21 cellular contexts compared by ENCODE assay signal in genomic region chr17:47980516-47980915, GRCh38. TPM values are rescaled to one million over a fixed set of nuclear protein-coding genes. Genes with fewer than 3 reads are reported as not detected.
A peak's percentile ranks its signal among the peaks of the same experiment; 100 is the strongest.
DNase-seq lines count a peak whose midpoint lies in the region; ATAC-seq and TF ChIP-seq lines count a peak whose summit lies in the region.
"Had no signal": no experiment of that assay in that cellular context is flagged by ENCODE, and none has a peak within 500 bp of the region (broad histone marks: within the 10 kb centered on the region; RNA-seq: fewer than 3 reads in every experiment).

No MANE protein-coding gene starts in this region.

- no peaks in the 10 kb centered on the region for H4K20me1 ChIP-seq in neural progenitor cell (ENCODE audit: low read depth)

- H3K9me3 ChIP-seq in neural progenitor cell (ENCODE audit: low read depth) = no peaks in the 10 kb centered on the region
- H3K9me3 ChIP-seq in CD8-positive, alpha-beta memory T cell (ENCODE audit: low read length) = no peaks in the 10 kb centered on the region

- H3K27me3 ChIP-seq in H7 (ENCODE audit: control insufficient read depth, insufficient read depth, low read length) (no peaks in the 10 kb centered on the region), neural progenitor cell (no peaks in the 10 kb centered on the region)
- no peaks in the 10 kb centered on the region for H3K27me3 ChIP-seq in CD8-positive, alpha-beta memory T cell (ENCODE audit: insufficient read depth, low read length, poor library complexity, severe bottlenecking)

- CTCF ChIA-PET in CD8-positive, alpha-beta memory T cell (lab: Charles Lee) = interaction anchor here (3.8 kb wide), 1 partner anchor 10 kb away, joined by 18 read pairs; the partner anchor contains the start of gene CDK5RAP3

- H3K27ac ChIP-seq in neural progenitor cell = no peak overlapping the region
- H3K27ac ChIP-seq in CD8-positive, alpha-beta memory T cell (ENCODE audit: low read depth, low read length) = no peak overlapping the region
- H3K27ac ChIP-seq: C4-2B had no signal

- H3K4me2 ChIP-seq in neural progenitor cell = no peak overlapping the region

- no peak for TF ChIP-seq CTCF in neural progenitor cell (IDR thresholded peaks at IDR 0.05)

- no peaks in the 10 kb centered on the region for H3K9me3 Mint-ChIP-seq in central memory CD8-positive, alpha-beta T cell
- no peaks in the 10 kb centered on the region for H3K9me3 Mint-ChIP-seq in neural progenitor cell
- no peaks in the 10 kb centered on the region for H3K9me3 Mint-ChIP-seq in CD8-positive, alpha-beta memory T cell
- H3K9me3 Mint-ChIP-seq: T-helper 2 cell treated with Interferon-gamma antibody and Interleukin-4, amounts not matched to agents 5 μg/mL and 100 μg/mL, for 36 hours had no signal

- H3K4me3 Mint-ChIP-seq in central memory CD8-positive, alpha-beta T cell = no peak overlapping the region
- H3K4me3 Mint-ChIP-seq in neural progenitor cell = no peak overlapping the region
- peak overlapping the region in 1 of 7 donors; percentile 18 for H3K4me3 Mint-ChIP-seq in CD8-positive, alpha-beta memory T cell
- H3K4me3 Mint-ChIP-seq: T-helper 2 cell treated with Interferon-gamma antibody and Interleukin-4, amounts not matched to agents 5 μg/mL and 100 μg/mL, for 36 hours had no signal

- POLR2A ChIA-PET in CD8-positive, alpha-beta memory T cell (lab: Charles Lee) = no interaction called here

- H3K4me3 ChIP-seq in H7 (ENCODE audit: insufficient read depth, low read depth, low read length) = no peak overlapping the region
- H3K4me3 ChIP-seq in neural progenitor cell = no peak overlapping the region
- H3K4me3 ChIP-seq in CD8-positive, alpha-beta memory T cell (ENCODE audit: low read length) = no peak overlapping the region
- H3K4me3 ChIP-seq: skin epidermis had no signal

- H3K79me2 ChIP-seq in neural progenitor cell (ENCODE audit: low read depth) = no peaks in the 10 kb centered on the region

- H3K9ac ChIP-seq in neural progenitor cell = no peak overlapping the region

- H3K36me3 Mint-ChIP-seq in central memory CD8-positive, alpha-beta T cell (ENCODE audit: insufficient read depth) = peaks cover 31% of the 10 kb centered on the region
- H3K36me3 Mint-ChIP-seq in neural progenitor cell = peaks cover 39% of the 10 kb centered on the region
- peaks cover 0 to 78% (median 16%) of the 10 kb centered on the region in 3 donors for H3K36me3 Mint-ChIP-seq in CD8-positive, alpha-beta memory T cell

- H2AFZ ChIP-seq in neural progenitor cell (replicated peaks) = no peak overlapping the region

- H3K36me3 ChIP-seq in H7 (replicated peaks; ENCODE audit: control insufficient read depth, insufficient read depth, low read length) (peaks cover 28% of the 10 kb centered on the region), neural progenitor cell (no peaks in the 10 kb centered on the region)
- peaks cover 42% of the 10 kb centered on the region for H3K36me3 ChIP-seq in CD8-positive, alpha-beta memory T cell (ENCODE audit: insufficient read depth, low read length)

- peak; percentile 50 for DNase-seq in NCI-H510A (lab: John Stamatoyannopoulos, UW)
- DNase-seq in NCI-H510A treated with DMSO at 0.1 percent for 48 hours (lab: John Stamatoyannopoulos, UW) = no peak
- peak; percentile 61 for DNase-seq in COR-L47 (lab: John Stamatoyannopoulos, UW)
- peak; percentile 54 to 83 for DNase-seq in NCI-H446 (lab: John Stamatoyannopoulos, UW)
- no peak for DNase-seq in central memory CD8-positive, alpha-beta T cell (ENCODE audit: low spot score in 2 of 2)
- no peak for DNase-seq in H7
- no peak for DNase-seq in neural progenitor cell (ENCODE audit: low spot score)
- no peak for DNase-seq in CD8-positive, alpha-beta memory T cell
- DNase-seq: ACHN; anterior cingulate cortex; DMS79; KBM-7; kidney glomerular epithelial cell; mammary epithelial cell; nucleus accumbens; stimulated activated CD4-positive, alpha-beta T cell treated with anti-CD3 and anti-CD28 coated beads, Interleukin-1b, Interleukin-23, amount 100 ng/mL, for 48 hours had no signal

- peaks cover 24% of the 10 kb centered on the region for H3K4me1 Mint-ChIP-seq in central memory CD8-positive, alpha-beta T cell
- peaks cover 37% of the 10 kb centered on the region for H3K4me1 Mint-ChIP-seq in neural progenitor cell
- peaks cover 6 to 28% (median 15%) of the 10 kb centered on the region in 3 donors for H3K4me1 Mint-ChIP-seq in CD8-positive, alpha-beta memory T cell

- ATAC-seq in central memory CD8-positive, alpha-beta T cell (replicated peaks; ENCODE audit: extremely low read depth, poor library complexity, severe bottlenecking) = no peak

- peak overlapping the region; percentile 51 for H3K27ac Mint-ChIP-seq in central memory CD8-positive, alpha-beta T cell (ENCODE audit: low read depth)
- H3K27ac Mint-ChIP-seq in neural progenitor cell = no peak overlapping the region
- peak overlapping the region in 3 of 8 donors; percentile 20 to 64 (median 23) for H3K27ac Mint-ChIP-seq in CD8-positive, alpha-beta memory T cell
- H3K27ac Mint-ChIP-seq: T-helper 2 cell treated with Interferon-gamma antibody and Interleukin-4, amounts not matched to agents 5 μg/mL and 100 μg/mL, for 36 hours had no signal

- peaks cover 6% of the 10 kb centered on the region for H3K4me1 ChIP-seq in neural progenitor cell
- peaks cover 10% of the 10 kb centered on the region for H3K4me1 ChIP-seq in CD8-positive, alpha-beta memory T cell (ENCODE audit: insufficient read depth, low read length)

- peaks cover 7% of the 10 kb centered on the region for H3F3A ChIP-seq in neural progenitor cell (ENCODE audit: low read depth)

- no peaks in the 10 kb centered on the region for H3K27me3 Mint-ChIP-seq in central memory CD8-positive, alpha-beta T cell
- H3K27me3 Mint-ChIP-seq in neural progenitor cell (ENCODE audit: insufficient read depth, low read depth) = peaks cover 6% of the 10 kb centered on the region
- H3K27me3 Mint-ChIP-seq in CD8-positive, alpha-beta memory T cell = no peaks in the 10 kb centered on the region

RNA-seq across cellular contexts. Expression of gene CDK5RAP3, which starts 9.6 kb away (rescaled TPM):
- total RNA-seq in H7 (2014; rRNA removed; shearing (Covaris generic)) = 63.9 and 79.1 TPM in 2 replicates
- 104 and 168 TPM in 2 replicates for total RNA-seq in neural progenitor cell (ENCODE audit: low replicate concordance)
- 100 to 1,000 TPM; 178 to 184 TPM for total RNA-seq in CD8-positive, alpha-beta memory T cell
- polyA plus RNA-seq in CD8-positive, alpha-beta memory T cell = 81.3 TPM

RNA-seq across cellular contexts. Expression of gene PRR15L, which starts 22.8 kb away (rescaled TPM):
- 0.10 TPM in 1 of 2 replicates, not detected in the other for total RNA-seq in H7 (2014; rRNA removed; shearing (Covaris generic))
- total RNA-seq in neural progenitor cell (ENCODE audit: low replicate concordance) = not detected in 2 replicates
- not detected for total RNA-seq in CD8-positive, alpha-beta memory T cell
- not detected for polyA plus RNA-seq in CD8-positive, alpha-beta memory T cell
- total RNA-seq: cardiac septum, dermis microvascular lymphatic vessel endothelial cell had no signal

RNA-seq across cellular contexts. Expression of gene PNPO, which starts 39.1 kb away (rescaled TPM):
- 8.9 and 12.9 TPM in 2 replicates for total RNA-seq in H7 (2014; rRNA removed; shearing (Covaris generic))
- total RNA-seq in neural progenitor cell (ENCODE audit: low replicate concordance) = 8.0 and 9.1 TPM in 2 replicates
- total RNA-seq in CD8-positive, alpha-beta memory T cell = 10 to 100 TPM; 55.5 to 57.7 TPM
- 20.3 TPM for polyA plus RNA-seq in CD8-positive, alpha-beta memory T cell

RNA-seq across cellular contexts. Expression of gene COPZ2, which starts 57.1 kb away (rescaled TPM):
- not detected in 2 replicates for total RNA-seq in H7 (2014; rRNA removed; shearing (Covaris generic))
- total RNA-seq in neural progenitor cell (ENCODE audit: low replicate concordance) = 0.30 and 0.74 TPM in 2 replicates
- 1 to 10 TPM; 7.6 to 8.3 TPM for total RNA-seq in CD8-positive, alpha-beta memory T cell
- 3.3 TPM for polyA plus RNA-seq in CD8-positive, alpha-beta memory T cell

Comparison
In these comparisons a context has a peak if more than half of its experiments do, and no peak if none do; other contexts are left out.
1. DNase-seq: peak in NCI-H510A (single experiment), COR-L47 (single experiment) and NCI-H446 (2 of 2); none in NCI-H510A treated with DMSO at 0.1 percent for 48 hours (single experiment), central memory CD8-positive, alpha-beta T cell (0 of 2), H7 (single experiment), neural progenitor cell (single experiment) and CD8-positive, alpha-beta memory T cell (0 of 5).